25 cellular contexts compared by ENCODE assay signal in the genomic region with DNA sequence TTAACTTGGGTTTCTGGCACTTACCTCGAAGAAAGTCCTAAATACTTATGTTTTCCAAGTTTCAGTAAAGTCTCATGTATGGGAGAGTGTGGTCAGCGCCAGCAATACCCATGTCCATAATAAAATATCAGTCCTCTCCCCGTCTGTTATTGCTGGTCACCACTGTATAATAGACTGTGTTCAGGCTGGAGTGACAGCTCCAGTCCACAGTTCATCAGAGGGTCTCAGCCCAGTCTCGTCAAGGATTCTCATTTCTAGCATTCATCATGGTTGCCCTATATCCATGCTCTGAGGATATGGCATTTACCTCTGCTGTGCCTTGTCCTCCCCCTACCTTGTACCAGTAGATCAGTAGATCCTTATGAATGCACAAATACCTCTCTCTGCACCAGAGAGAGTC.
"Had no signal": no experiment of that assay in that cellular context is flagged by ENCODE, and none has a peak within 500 bp of the region (broad histone marks: within the 10 kb centered on the region; RNA-seq: fewer than 3 reads in every experiment).

No MANE protein-coding gene starts in this region.

- H3K4me1 Mint-ChIP-seq: endodermal cell had no signal

- DNase-seq: colonic mucosa; cortex of kidney; dermis blood vessel endothelial cell; dorsolateral prefrontal cortex; effector CD4-positive, alpha-beta T cell; effector CD8-positive, alpha-beta T cell; effector memory CD4-positive, alpha-beta T cell; effector memory CD8-positive, alpha-beta T cell; endodermal cell; erythroblast; esophagus squamous epithelium; foreskin fibroblast; foreskin keratinocyte; foreskin melanocyte; gastrocnemius medialis; glutamatergic neuron; head of caudate nucleus; heart left ventricle; heart right ventricle had no signal

- H3K9me3 Mint-ChIP-seq: dendritic cell treated with granulocyte-macrophage colony-stimulating factor and Interleukin-4, amounts not matched to agents 40 ng/mL and 50 ng/mL, for 4 days had no signal

- H3K27me3 Mint-ChIP-seq: dendritic cell treated with granulocyte-macrophage colony-stimulating factor and Interleukin-4, amounts not matched to agents 40 ng/mL and 50 ng/mL, for 4 days; effector memory CD8-positive, alpha-beta T cell had no signal

- H3K27ac ChIP-seq: colonic mucosa, coronary artery, dorsolateral prefrontal cortex, epithelial cell of prostate, esophagus muscularis mucosa, esophagus squamous epithelium, foreskin keratinocyte, gastrocnemius medialis, gastroesophageal sphincter, heart left ventricle, heart right ventricle had no signal

- H3K4me3 Mint-ChIP-seq: dendritic cell treated with granulocyte-macrophage colony-stimulating factor and Interleukin-4, amounts not matched to agents 40 ng/mL and 50 ng/mL, for 4 days; effector memory CD8-positive, alpha-beta T cell; endodermal cell had no signal

- ATAC-seq: effector memory CD8-positive, alpha-beta T cell; esophagus mucosa; foreskin keratinocyte; gastrocnemius medialis; gastroesophageal sphincter; heart left ventricle; heart right ventricle had no signal

- H3K27ac Mint-ChIP-seq: dendritic cell treated with granulocyte-macrophage colony-stimulating factor and Interleukin-4, amounts not matched to agents 40 ng/mL and 50 ng/mL, for 4 days; effector memory CD8-positive, alpha-beta T cell; endodermal cell had no signal
